Comparison of ENCODE assay signal across 13 cellular contexts in genomic region chr4:182922551-182923284, GRCh38. TPM values are rescaled to one million over a fixed set of nuclear protein-coding genes. Genes with fewer than 3 reads are reported as not detected.
A peak's percentile ranks its signal among the peaks of the same experiment; 100 is the strongest.
DNase-seq lines count a peak whose midpoint lies in the region; ATAC-seq and TF ChIP-seq lines count a peak whose summit lies in the region.
"Had no signal": no experiment of that assay in that cellular context is flagged by ENCODE, and none has a peak within 500 bp of the region (broad histone marks: within the 10 kb centered on the region; RNA-seq: fewer than 3 reads in every experiment).

No MANE protein-coding gene starts in this region.

- peak; percentile 27 for ATAC-seq in mucosa of descending colon
- ATAC-seq: activated naive CD4-positive, alpha-beta T cell treated with anti-CD3 and anti-CD28 coated beads, Interleukin-2, amount 50 U/mL, for 72 hours had no signal

- H3K9me3 ChIP-seq in duodenal mucosa (ENCODE audit: control insufficient read depth in 1 of 2, low read length in 2 of 2): no peaks in the 10 kb centered on the region
- no peaks in the 10 kb centered on the region for H3K9me3 ChIP-seq in mucosa of descending colon
- H3K9me3 ChIP-seq: transverse colon had no signal

- no peak overlapping the region for H3K9ac ChIP-seq in duodenal mucosa (ENCODE audit: low read depth in 1 of 2, low read length in 2 of 2)

- H3K36me3 ChIP-seq in duodenal mucosa (ENCODE audit: control insufficient read depth in 1 of 2, insufficient read depth in 2 of 2, low read length in 2 of 2) (no peaks in the 10 kb centered on the region), mucosa of descending colon (ENCODE audit: low read depth) (no peaks in the 10 kb centered on the region)
- H3K36me3 ChIP-seq: transverse colon had no signal

- H3K4me3 ChIP-seq in AG10803 (ENCODE audit: low read length): no peak overlapping the region
- peak overlapping the region; percentile 30 to 32 for H3K4me3 ChIP-seq in duodenal mucosa (ENCODE audit: low read depth in 1 of 2, low read length in 2 of 2)
- H3K4me3 ChIP-seq in mucosa of descending colon: no peak overlapping the region
- H3K4me3 ChIP-seq: transverse colon had no signal

- H3K4me1 ChIP-seq in duodenal mucosa (ENCODE audit: control insufficient read depth in 1 of 2, insufficient read depth in 2 of 2, low read length in 2 of 2): peaks cover 30 to 34% of the 10 kb centered on the region in 2 donors
- H3K4me1 ChIP-seq in mucosa of descending colon (ENCODE audit: low read depth): peaks cover 10% of the 10 kb centered on the region

- no peak overlapping the region for H3K27ac ChIP-seq in duodenal mucosa (ENCODE audit: low read depth, low read length)
- H3K27ac ChIP-seq: transverse colon had no signal

- TF ChIP-seq CTCF in AG10803 (conservative IDR thresholded peaks at IDR 0.05; ENCODE audit: low read length) (no peak), mucosa of descending colon (IDR thresholded peaks at IDR 0.05) (no peak)

- no peaks in the 10 kb centered on the region for H3K27me3 ChIP-seq in duodenal mucosa (ENCODE audit: control insufficient read depth in 1 of 2, insufficient read depth in 2 of 2, low read length in 2 of 2)
- H3K27me3 ChIP-seq: transverse colon had no signal

- peak; percentile 35 for DNase-seq in AG10803 (ENCODE audit: low read depth)
- DNase-seq in M059J (ENCODE audit: low read depth): peak; percentile 45
- DNase-seq in mucosa of descending colon: no peak
- DNase-seq in NCI-H748 treated with DMSO at 0.1 percent for 48 hours (lab: John Stamatoyannopoulos, UW): no peak
- DNase-seq in amniotic stem cell (lab: John Stamatoyannopoulos, UW): no peak
- no peak for DNase-seq in HCEC 1CT
- DNase-seq in NCI-H226: no peak
- DNase-seq: activated CD4-positive, CD25-positive, alpha-beta regulatory T cell; Karpas-422; NCI-H1930 had no signal

- intact Hi-C loops in mucosa of descending colon (cut with DNase I, micrococcal nuclease): no loop called here

RNA-seq across cellular contexts. Expression of gene DCTD, which starts 5.5 kb away (rescaled TPM):
- total RNA-seq in M059J (2014; rRNA removed; shearing (Covaris generic)): 65.9 and 91.5 TPM in 2 replicates
- 10 to 100 TPM; 53.3 to 63.7 (median 55.4) TPM for total RNA-seq in mucosa of descending colon

Comparison
In these comparisons a context has a peak if more than half of its experiments do, and no peak if none do; other contexts are left out.
1. DNase-seq: peak in AG10803 (single experiment) and M059J (single experiment); none in mucosa of descending colon (0 of 3), NCI-H748 treated with DMSO at 0.1 percent for 48 hours (single experiment), amniotic stem cell (single experiment), HCEC 1CT (single experiment) and NCI-H226 (single experiment).
2. H3K4me3 ChIP-seq: peak in duodenal mucosa (2 of 2); none in AG10803 (single experiment) and mucosa of descending colon (single experiment).